In the genomic region with DNA sequence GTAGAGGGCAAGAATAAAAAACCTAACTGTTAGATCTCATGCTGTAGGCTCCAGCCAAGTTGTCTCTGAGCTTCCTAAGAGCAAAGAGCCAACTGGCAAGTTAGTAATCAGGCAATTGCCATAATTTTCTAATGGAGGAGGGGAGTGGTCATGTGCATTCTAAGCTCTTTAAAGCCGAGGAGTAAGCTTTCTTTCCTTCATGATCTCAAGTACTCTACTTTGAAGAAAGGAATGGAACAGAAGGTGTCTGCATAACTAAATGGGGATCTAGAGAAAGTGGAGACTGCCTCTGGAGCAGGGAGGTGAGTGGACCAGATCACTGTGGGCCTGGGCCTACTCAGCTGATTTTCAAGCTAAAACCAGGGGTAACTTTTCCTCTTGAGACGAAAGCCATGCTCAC, we compare ENCODE assay signal across 10 cellular contexts. TPM values are rescaled to one million over a fixed set of nuclear protein-coding genes. Genes with fewer than 3 reads are reported as not detected.
DNase-seq lines count a peak whose midpoint lies in the region; ATAC-seq and FAIRE-seq lines count a peak whose summit lies in the region.
"Had no signal": no experiment of that assay in that cellular context is flagged by ENCODE, and none has a peak within 500 bp of the region (broad histone marks: within the 10 kb centered on the region; RNA-seq: fewer than 3 reads in every experiment).

No MANE protein-coding gene starts in this region.

- H3K4me3 ChIP-seq in ACC112 (ENCODE audit: low read depth, low read length): no peak overlapping the region
- no peak overlapping the region for H3K4me3 ChIP-seq in HUES64 (ENCODE audit: low read length)
- H3K4me3 ChIP-seq: tibial nerve had no signal

- H3K36me3 ChIP-seq in ACC112 (ENCODE audit: insufficient read depth, low read length) (peaks cover 9% of the 10 kb centered on the region), HUES64 (ENCODE audit: insufficient read depth, low read length) (peaks cover 57% of the 10 kb centered on the region)

- no peaks in the 10 kb centered on the region for H3K27me3 ChIP-seq in ACC112 (ENCODE audit: insufficient read depth, low read length)
- H3K27me3 ChIP-seq in HUES64 (ENCODE audit: insufficient read depth, low read length): no peaks in the 10 kb centered on the region
- H3K27me3 ChIP-seq: tibial nerve had no signal

- FAIRE-seq in HTR-8/SVneo (lab: Jason Lieb, UNC): no peak

- H3K9ac ChIP-seq in HUES64 (ENCODE audit: low read depth, low read length): no peak overlapping the region; the same call in 1 of the 2 replicates

- H3K27ac ChIP-seq in ACC112 (ENCODE audit: low read depth, low read length): peak overlapping the region; percentile 100
- peak overlapping the region; percentile 55 for H3K27ac ChIP-seq in HUES64 (ENCODE audit: low read depth, low read length)

- peaks cover 31% of the 10 kb centered on the region for H3K36me3 Mint-ChIP-seq in activated naive CD8-positive, alpha-beta T cell
- peaks cover 11% of the 10 kb centered on the region for H3K36me3 Mint-ChIP-seq in memory B cell

- H2AFZ ChIP-seq in ACC112 (ENCODE audit: low read length, unreplicated experiment): no peak overlapping the region

- H3K9me3 ChIP-seq in HUES64 (ENCODE audit: insufficient read depth, low read depth, low read length): no peaks in the 10 kb centered on the region
- H3K9me3 ChIP-seq: tibial nerve had no signal

- no peaks in the 10 kb centered on the region for H3K27me3 Mint-ChIP-seq in activated naive CD8-positive, alpha-beta T cell
- no peaks in the 10 kb centered on the region for H3K27me3 Mint-ChIP-seq in memory B cell

- no peak for DNase-seq in memory B cell (ENCODE audit: low spot score in 2 of 2)
- no peak for DNase-seq in HTR-8/SVneo (ENCODE audit: insufficient read length, low spot score)
- DNase-seq in NCI-H226: no peak
- DNase-seq in iPS-NIHi11 (ENCODE audit: low spot score): no peak
- DNase-seq: NCI-H1417 treated with DMSO at 0.1 percent for 48 hours had no signal

- no peaks in the 10 kb centered on the region for H3K9me3 Mint-ChIP-seq in activated naive CD8-positive, alpha-beta T cell (ENCODE audit: low read depth)
- H3K9me3 Mint-ChIP-seq in memory B cell: no peaks in the 10 kb centered on the region

- ATAC-seq in memory B cell (ENCODE audit: low read depth) (no peak), GM18502 (IDR thresholded peaks at IDR 0.05; ENCODE audit: poor library complexity, unreplicated experiment) (no peak)

- H3K4me1 ChIP-seq in ACC112 (ENCODE audit: control insufficient read depth, insufficient read depth, low read length, unreplicated experiment): peaks cover 63% of the 10 kb centered on the region
- peaks cover 18% of the 10 kb centered on the region for H3K4me1 ChIP-seq in HUES64 (ENCODE audit: insufficient read depth, low read length)

- WGBS in HUES64: 95% methylated on average over 2 of the region's 2 CpGs

- H3K4me1 Mint-ChIP-seq in activated naive CD8-positive, alpha-beta T cell (ENCODE audit: low read depth): peaks cover 34% of the 10 kb centered on the region
- H3K4me1 Mint-ChIP-seq in memory B cell: peaks cover 10% of the 10 kb centered on the region

- peak overlapping the region; percentile 66 for H3K27ac Mint-ChIP-seq in activated naive CD8-positive, alpha-beta T cell
- H3K27ac Mint-ChIP-seq in memory B cell: peak overlapping the region; percentile 68

- H3K4me3 Mint-ChIP-seq in activated naive CD8-positive, alpha-beta T cell: no peak overlapping the region
- H3K4me3 Mint-ChIP-seq in memory B cell: no peak overlapping the region

- H3K79me2 ChIP-seq in ACC112 (ENCODE audit: control insufficient read depth, insufficient read depth, low read length, unreplicated experiment): peaks cover 10% of the 10 kb centered on the region

RNA-seq across cellular contexts. Expression of a gene that starts 37.7 kb away (rescaled TPM):
- polyA plus RNA-seq in HUES64 (2013, experiment 1 of 2): 330 TPM
- 334 TPM for polyA plus RNA-seq in HUES64 (2013, experiment 2 of 2)
